ENCODE assay signal across 13 cellular contexts in the genomic region with DNA sequence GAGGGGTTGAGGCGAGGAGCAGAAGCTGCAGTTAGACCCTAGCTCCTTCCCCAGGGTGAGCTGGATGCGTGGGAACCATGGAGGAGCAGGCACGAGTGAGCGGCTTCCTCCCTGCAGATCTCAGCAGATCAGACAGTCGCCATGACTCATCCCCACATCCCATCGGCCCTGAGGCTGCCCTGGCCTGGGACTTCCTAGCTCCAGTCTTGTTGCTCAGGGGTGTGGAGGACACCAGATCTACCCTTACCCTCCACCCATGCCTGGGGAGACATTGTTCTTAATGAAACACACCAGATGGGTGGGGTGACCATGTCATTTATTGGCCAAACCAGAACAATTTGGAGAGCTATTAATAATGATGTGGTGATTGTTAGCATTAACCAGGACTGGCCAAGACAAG. TPM values are rescaled to one million over a fixed set of nuclear protein-coding genes. Genes with fewer than 3 reads are reported as not detected.
DNase-seq lines count a peak whose midpoint lies in the region; ATAC-seq and TF ChIP-seq lines count a peak whose summit lies in the region.
"Had no signal": no experiment of that assay in that cellular context is flagged by ENCODE, and none has a peak within 500 bp of the region (broad histone marks: within the 10 kb centered on the region; RNA-seq: fewer than 3 reads in every experiment).

No MANE protein-coding gene starts in this region.

- no peaks in the 10 kb centered on the region for H3K4me1 Mint-ChIP-seq in natural killer cell
- no peaks in the 10 kb centered on the region for H3K4me1 Mint-ChIP-seq in naive thymus-derived CD8-positive, alpha-beta T cell

- peak overlapping the region; percentile 73 for H2AK5ac ChIP-seq in neuronal stem cell (ENCODE audit: low read depth, low read length)

- H3K18ac ChIP-seq in neuronal stem cell (ENCODE audit: low read length) = peak overlapping the region; percentile 44

- no peaks in the 10 kb centered on the region for H3K9me3 Mint-ChIP-seq in natural killer cell
- H3K9me3 Mint-ChIP-seq in naive thymus-derived CD8-positive, alpha-beta T cell = no peaks in the 10 kb centered on the region

- H4K91ac ChIP-seq in neuronal stem cell (ENCODE audit: low read depth, low read length, poor library complexity) = peak overlapping the region; percentile 77

- POLR2A ChIA-PET in naive thymus-derived CD8-positive, alpha-beta T cell (lab: Charles Lee) = no interaction called here

- no peak overlapping the region for H3K4ac ChIP-seq in neuronal stem cell (ENCODE audit: low read length)

- H2BK12ac ChIP-seq in neuronal stem cell (ENCODE audit: low read length) = no peak overlapping the region

- DNase-seq in Caki2 (ENCODE audit: low read depth) = peak; percentile 62
- no peak for DNase-seq in neuronal stem cell (ENCODE audit: low spot score)
- DNase-seq in natural killer cell = no peak
- no peak for DNase-seq in activated naive CD4-positive, alpha-beta T cell (lab: John Stamatoyannopoulos, UW)
- DNase-seq in naive thymus-derived CD8-positive, alpha-beta T cell = no peak
- DNase-seq: DMS 273 treated with DMSO at 0.1 percent for 48 hours; glutamatergic neuron; naive B cell; NCI-H187 treated with DMSO at 0.1 percent for 48 hours; stimulated activated CD4-positive, alpha-beta T cell treated with anti-CD3 and anti-CD28 coated beads, Interleukin-1b, Interleukin-23, amount 100 ng/mL, for 48 hours had no signal

- WGBS in neuronal stem cell (ENCODE audit: extremely low coverage in 2 of 2, insufficient read length in 2 of 2, insufficient replicate concordance in 1 of 2), 2 donors = no CpG with 5 or more reads among the region's 6 CpGs

- no peak overlapping the region for H3K4me2 ChIP-seq in neuronal stem cell (ENCODE audit: insufficient read depth, low read length, poor library complexity, severe bottlenecking)

- intact Hi-C loops in natural killer cell (cut with micrococcal nuclease) = no loop called here

- H3K27me3 ChIP-seq in neuronal stem cell (ENCODE audit: control insufficient read depth in 3 of 3, insufficient read depth in 3 of 3, low read depth in 1 of 3, low read length in 3 of 3) = no peaks in the 10 kb centered on the region

- no peak overlapping the region for H3K4me3 Mint-ChIP-seq in natural killer cell
- no peak overlapping the region for H3K4me3 Mint-ChIP-seq in naive thymus-derived CD8-positive, alpha-beta T cell
- H3K4me3 Mint-ChIP-seq: naive B cell had no signal

- no peak overlapping the region for H2BK5ac ChIP-seq in neuronal stem cell (ENCODE audit: low read length)

- no peaks in the 10 kb centered on the region for H3K9me3 ChIP-seq in neuronal stem cell (replicated peaks in 1 of 2; ENCODE audit: control insufficient read depth in 2 of 2, insufficient read depth in 1 of 2, low read depth in 1 of 2, low read length in 2 of 2)

- in situ Hi-C loops in Caki2 (cut with HindIII; ENCODE audit: low pct_unique_long_range_greater_than_20kb, low sequenced_read_pairs) = no loop called here

- TF ChIP-seq CTCF in natural killer cell (IDR thresholded peaks at IDR 0.05) = no peak

- peaks cover 0 to 8% of the 10 kb centered on the region in 2 donors for H3K4me1 ChIP-seq in neuronal stem cell (ENCODE audit: control insufficient read depth in 2 of 2, insufficient read depth in 1 of 2, low read depth in 1 of 2, low read length in 2 of 2)

- H3K23ac ChIP-seq in neuronal stem cell (ENCODE audit: low read depth, low read length, poor library complexity) = no peak overlapping the region

- H3K27me3 Mint-ChIP-seq in natural killer cell (ENCODE audit: low read depth in 2 of 2) = peaks cover 5 to 8% of the 10 kb centered on the region in 2 donors
- H3K27me3 Mint-ChIP-seq in naive thymus-derived CD8-positive, alpha-beta T cell = peaks cover 0 to 15% (median 6%) of the 10 kb centered on the region in 5 donors

- no peak overlapping the region for H2AFZ ChIP-seq in neuronal stem cell (ENCODE audit: low read length)

- no peak overlapping the region for H3K14ac ChIP-seq in neuronal stem cell (ENCODE audit: low read length)

- H3K36me3 Mint-ChIP-seq in natural killer cell = no peaks in the 10 kb centered on the region
- no peaks in the 10 kb centered on the region for H3K36me3 Mint-ChIP-seq in naive thymus-derived CD8-positive, alpha-beta T cell
- H3K36me3 Mint-ChIP-seq: naive B cell had no signal

- peak overlapping the region in 1 of 2 donors; percentile 63 for H3K4me3 ChIP-seq in neuronal stem cell (ENCODE audit: low read length in 2 of 2)

- no peaks in the 10 kb centered on the region for H3K36me3 ChIP-seq in neuronal stem cell (replicated peaks in 1 of 2; ENCODE audit: control insufficient read depth in 2 of 2, insufficient read depth in 2 of 2, low read length in 2 of 2)

- ATAC-seq in esophagus mucosa (peak; percentile 50), natural killer cell (no peak), HG03039 (IDR thresholded peaks at IDR 0.05; ENCODE audit: unreplicated experiment) (no peak)
- ATAC-seq in naive thymus-derived CD8-positive, alpha-beta T cell = no peak

- H3K79me1 ChIP-seq in neuronal stem cell (ENCODE audit: low read depth, low read length) = no peaks in the 10 kb centered on the region

- H3K27ac ChIP-seq in neuronal stem cell (replicated peaks; ENCODE audit: low read length) = no peak overlapping the region

- H3K9ac ChIP-seq in neuronal stem cell (ENCODE audit: low read depth, low read length, poor library complexity) = no peak overlapping the region

- peak overlapping the region; percentile 30 for H2BK15ac ChIP-seq in neuronal stem cell (ENCODE audit: low read length)

- H3K27ac Mint-ChIP-seq in natural killer cell = no peak overlapping the region
- no peak overlapping the region for H3K27ac Mint-ChIP-seq in naive thymus-derived CD8-positive, alpha-beta T cell
- H3K27ac Mint-ChIP-seq: naive B cell had no signal

- no peak overlapping the region for H2BK120ac ChIP-seq in neuronal stem cell (ENCODE audit: low read depth, low read length)

- H4K8ac ChIP-seq in neuronal stem cell (ENCODE audit: low read depth, low read length) = no peak overlapping the region

TF ChIP-seq in PFSK-1, 5 proteins besides CTCF, POLR2A, EP300 and RAD21:
- TF ChIP-seq POLR2AphosphoS5 (IDR thresholded peaks at IDR 0.05; ENCODE audit: low read depth, low read length) (no peak), FOXP2 (optimal IDR thresholded peaks at IDR 0.05; ENCODE audit: borderline replicate concordance, extremely low read depth, extremely low read length, insufficient read depth) (peak; percentile 68)
TF ChIP-seq in PFSK-1: peak in this region for 1.

RNA-seq across cellular contexts. Expression of a gene that starts 36.3 kb away (rescaled TPM):
- 144 and 178 TPM in 2 replicates for total RNA-seq in Caki2 (2014; rRNA removed; shearing (Covaris generic); ENCODE audit: low replicate concordance)
- polyA plus RNA-seq in PFSK-1 (2012; ENCODE audit: insufficient read length, low read depth) = 0.72 TPM
- total RNA-seq in esophagus mucosa = 9.6 TPM
- polyA plus RNA-seq in neuronal stem cell (2013, experiment 1 of 2) = 0.46 TPM
- polyA plus RNA-seq in neuronal stem cell (2013, experiment 2 of 2) = 0.39 TPM
- under 1 TPM in 2 of 3 donors, not detected in 1; 0.33 TPM for total RNA-seq in natural killer cell
- total RNA-seq in naive thymus-derived CD8-positive, alpha-beta T cell = not detected
- not detected for polyA plus RNA-seq in naive thymus-derived CD8-positive, alpha-beta T cell

RNA-seq across cellular contexts. Expression of a gene that starts 59.2 kb away (rescaled TPM):
- total RNA-seq in Caki2 (2014; rRNA removed; shearing (Covaris generic); ENCODE audit: low replicate concordance) = 0.20 TPM in 1 of 2 replicates, not detected in the other
- 0.35 TPM for polyA plus RNA-seq in PFSK-1 (2012; ENCODE audit: insufficient read length, low read depth)
- total RNA-seq in esophagus mucosa (0.32 TPM), natural killer cell (not detected)
- 0.33 TPM for polyA plus RNA-seq in neuronal stem cell (2013, experiment 1 of 2)
- polyA plus RNA-seq in neuronal stem cell (2013, experiment 2 of 2) = 0.21 TPM
- not detected for total RNA-seq in naive thymus-derived CD8-positive, alpha-beta T cell
- polyA plus RNA-seq in naive thymus-derived CD8-positive, alpha-beta T cell = not detected

Comparison
In these comparisons a context has a peak if more than half of its experiments do, and no peak if none do; other contexts are left out.
1. RNA of a gene that starts 36.3 kb away (total RNA-seq): 144 to 178 TPM in Caki2; 9.6 TPM in esophagus mucosa (single experiment), 0.33 TPM in natural killer cell and not detected in naive thymus-derived CD8-positive, alpha-beta T cell; every median in the first group is over 10 times any median in the second.